In the genomic region with DNA sequence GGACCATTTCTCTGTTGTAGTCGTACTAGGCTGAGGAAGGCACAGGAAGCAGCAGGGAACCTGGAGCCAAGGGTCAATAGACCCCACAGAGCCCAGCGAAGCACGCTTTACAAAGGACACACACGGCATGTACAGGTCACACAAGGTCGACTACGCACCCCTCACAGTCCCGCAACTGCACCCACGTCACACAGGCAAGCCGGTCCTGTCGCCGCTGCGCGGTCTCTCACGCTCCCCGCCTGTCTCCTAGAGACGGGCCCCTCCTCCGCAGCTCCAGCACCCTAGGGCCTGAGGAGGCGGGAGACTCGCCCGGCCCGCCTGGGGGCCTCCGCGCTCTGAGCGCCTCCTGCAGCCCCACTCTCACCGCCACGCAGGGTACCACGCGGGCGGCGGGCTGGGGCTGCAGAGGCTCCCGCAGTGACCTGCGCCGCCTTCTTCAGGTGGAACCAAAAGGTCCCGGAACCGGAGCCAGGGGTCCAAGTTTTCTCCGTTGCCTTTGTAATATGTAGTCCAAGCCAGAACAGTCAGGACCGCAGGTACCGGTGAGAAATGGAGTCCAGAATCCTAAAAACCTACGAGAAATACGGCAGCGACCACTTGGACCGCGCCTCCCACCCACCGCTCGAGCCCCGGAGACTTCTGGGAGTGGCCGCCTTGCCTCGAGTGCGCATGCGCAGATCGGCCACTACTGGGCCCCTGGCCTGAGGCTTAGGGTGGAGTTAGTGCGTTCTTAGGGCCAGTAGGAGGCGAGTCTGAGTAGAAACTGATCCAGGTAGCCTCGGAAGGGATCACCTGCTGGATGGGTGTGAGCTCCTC, we compare ENCODE assay signal across 8 cellular contexts. TPM values are rescaled to one million over a fixed set of nuclear protein-coding genes. Genes with fewer than 3 reads are reported as not detected.
DNase-seq lines count a peak whose midpoint lies in the region; ATAC-seq and TF ChIP-seq lines count a peak whose summit lies in the region.

Gene ZNF607 (minus strand): TSS at position 651 of the 816 bp plus-strand sequence. CDS start 8,143 bp downstream, outside the sequence.

- H3K4me1 ChIP-seq in colonic mucosa, result no peaks in the 10 kb centered on the region

- H3K27me3 Mint-ChIP-seq in activated CD4-positive, alpha-beta T cell treated with anti-CD3 and anti-CD28 coated beads for 36 hours, result no peaks in the 10 kb centered on the region

- H3K4me3 Mint-ChIP-seq in activated CD4-positive, alpha-beta T cell treated with anti-CD3 and anti-CD28 coated beads for 36 hours, result peak within 1 kb of the TSS; percentile 88

- CTCF ChIA-PET in activated CD4-positive, alpha-beta T cell treated with anti-CD3 and anti-CD28 coated beads for 36 hours (lab: Charles Lee), result interaction anchor here (0.7 kb wide), 2 partner anchors 63 to 1594 kb away, joined by 3 read pairs; no protein-coding TSS in a partner anchor

- peak within 1 kb of the TSS; percentile 89 for H3K27ac Mint-ChIP-seq in activated CD4-positive, alpha-beta T cell treated with anti-CD3 and anti-CD28 coated beads for 36 hours

- intact Hi-C loops in activated CD4-positive, alpha-beta T cell treated with anti-CD3 and anti-CD28 coated beads for 36 hours (cut with DNase I, micrococcal nuclease), result loop anchor here (1.0 to 2.0 kb wide), 7 partner anchors 27 to 250 kb away; partner anchors contain the start of genes ZFP30 (in 2 of the 2), ZNF573 (in 2 of the 2), ZNF540 (in 1 of the 2) and ZNF570 (in 1 of the 2)
- intact Hi-C loops in colonic mucosa (cut with DNase I), result no loop called here
- intact Hi-C loops in left colon (cut with DNase I, micrococcal nuclease), result no loop called here

- TF ChIP-seq POLR2A in GM18526 (IDR thresholded peaks at IDR 0.05; ENCODE audit: extremely low read depth, insufficient read length), result peak; percentile 70

- H3K9me3 Mint-ChIP-seq in activated CD4-positive, alpha-beta T cell treated with anti-CD3 and anti-CD28 coated beads for 36 hours (ENCODE audit: low read depth), result no peaks in the 10 kb centered on the region

- H3K27me3 ChIP-seq in colonic mucosa, result no peaks in the 10 kb centered on the region

- no peaks in the 10 kb centered on the region for H3K36me3 ChIP-seq in colonic mucosa

- peak within 1 kb of the TSS; percentile 35 for H3K27ac ChIP-seq in colonic mucosa

- ATAC-seq in HG03066 (IDR thresholded peaks at IDR 0.05; ENCODE audit: low read depth, unreplicated experiment), result peak; percentile 97
- peak; percentile 96 for ATAC-seq in activated CD4-positive, alpha-beta T cell treated with anti-CD3 and anti-CD28 coated beads for 36 hours
- ATAC-seq in left colon, result peak; percentile 97

- H3K36me3 Mint-ChIP-seq in activated CD4-positive, alpha-beta T cell treated with anti-CD3 and anti-CD28 coated beads for 36 hours (ENCODE audit: low read depth), result peaks cover 17% of the 10 kb centered on the region

- peak; percentile 34 for DNase-seq in A172 (ENCODE audit: low spot score)
- peak; percentile 87 for DNase-seq in NCI-H2196 treated with DMSO at 0.1 percent for 48 hours (lab: John Stamatoyannopoulos, UW; ENCODE audit: unreplicated experiment)
- DNase-seq in activated CD4-positive, alpha-beta T cell treated with anti-CD3 and anti-CD28 coated beads for 36 hours, result peak; percentile 94
- peak; percentile 95 for DNase-seq in colonic mucosa
- peak; percentile 89 to 91 for DNase-seq in left colon
- DNase-seq in stimulated activated CD4-positive, alpha-beta T cell treated with anti-CD3 and anti-CD28 coated beads, Interleukin-1b, Interleukin-23, amount 100 ng/mL, for 4 hours (ENCODE audit: low read depth in 2 of 2), result peak; percentile 72 to 81

- peak within 1 kb of the TSS; percentile 66 for H3K4me3 ChIP-seq in colonic mucosa

- no peaks in the 10 kb centered on the region for H3K9me3 ChIP-seq in colonic mucosa

- POLR2A ChIA-PET in activated CD4-positive, alpha-beta T cell treated with anti-CD3 and anti-CD28 coated beads for 36 hours (lab: Charles Lee), result interaction anchor here (0.6 to 1.0 kb wide), 3 partner anchors 36 to 1114 kb away, joined by 3 read pairs; partner anchors contain the start of genes ZNF382, ZNF540 and ZNF571

- peak within 1 kb of the TSS; percentile 69 to 81 for H3K9ac ChIP-seq in colonic mucosa (ENCODE audit: low read depth in 2 of 2, low read length in 2 of 2)

- TF ChIP-seq CTCF in colonic mucosa (IDR thresholded peaks at IDR 0.05), result peak; percentile 35

- H3K4me1 Mint-ChIP-seq in activated CD4-positive, alpha-beta T cell treated with anti-CD3 and anti-CD28 coated beads for 36 hours, result peaks cover 19% of the 10 kb centered on the region

RNA-seq across cellular contexts. Expression of gene ZNF607, which starts in this region (rescaled TPM):
- total RNA-seq in A172 (2014; rRNA removed; shearing (Covaris generic)), result 0.26 and 0.59 TPM in 2 replicates
- total RNA-seq in activated CD4-positive, alpha-beta T cell treated with anti-CD3 and anti-CD28 coated beads for 36 hours, result 1 to 10 TPM; 4.9 to 8.3 TPM
- total RNA-seq in colonic mucosa, result 1 to 10 TPM; 4.9 to 7.8 TPM
- 1 to 10 TPM; 5.7 to 6.1 TPM for total RNA-seq in left colon

Comparison
In these comparisons a context has a peak if more than half of its experiments do, and no peak if none do; other contexts are left out.
1. Peak in every context shown above with its lines: DNase-seq, ATAC-seq, H3K4me3 ChIP-seq and H3K27ac ChIP-seq.
2. Peak in DNase-seq in A172; RNA of the gene not detected or under 1 TPM.
3. DNase-seq: peak in every context shown above with its lines; median percentile 95 in colonic mucosa; 94 in activated CD4-positive, alpha-beta T cell treated with anti-CD3 and anti-CD28 coated beads for 36 hours; 90 in left colon; 87 in NCI-H2196 treated with DMSO at 0.1 percent for 48 hours; 76 in stimulated activated CD4-positive, alpha-beta T cell treated with anti-CD3 and anti-CD28 coated beads, Interleukin-1b, Interleukin-23, amount 100 ng/mL, for 4 hours; 34 in A172.
4. intact Hi-C loops: an anchor here in activated CD4-positive, alpha-beta T cell treated with anti-CD3 and anti-CD28 coated beads for 36 hours (1.0 to 2.0 kb wide); none called in colonic mucosa and left colon.